8 cellular contexts compared by ENCODE assay signal in genomic region chr17:27630607-27631408, GRCh38. TPM values are rescaled to one million over a fixed set of nuclear protein-coding genes. Genes with fewer than 3 reads are reported as not detected.
DNase-seq lines count a peak whose midpoint lies in the region; ATAC-seq and TF ChIP-seq lines count a peak whose summit lies in the region.

LGALS9 (plus strand) TSS chr17:27631188; CDS start chr17:27631266, 78 bp downstream.

- no peak within 1 kb of the TSS for H3K9ac ChIP-seq in parathyroid adenoma

- peaks cover 4 to 14% of the 10 kb centered on the region in 2 donors for H3K4me1 ChIP-seq in esophagus (ENCODE audit: control insufficient read depth in 2 of 2, insufficient read depth in 2 of 2, low read length in 1 of 2)
- H3K4me1 ChIP-seq in parathyroid adenoma = no peaks in the 10 kb centered on the region

- no peak within 1 kb of the TSS for H3K4me3 Mint-ChIP-seq in WTC11

- H3K27ac Mint-ChIP-seq in WTC11 = 0 out of 2 replicates have a peak within 1 kb of the TSS, but pooled peaks have one; percentile 60

- 0 out of 2 replicates have a peak, but pooled peaks cover 3% of the 10 kb centered on the region for H3K4me1 Mint-ChIP-seq in WTC11

- H3K27me3 ChIP-seq in esophagus (ENCODE audit: control insufficient read depth in 1 of 2, insufficient read depth in 2 of 2, low read length in 2 of 2) = no peaks in the 10 kb centered on the region
- H3K27me3 ChIP-seq in parathyroid adenoma (ENCODE audit: control insufficient read depth, insufficient read depth, low read length) = no peaks in the 10 kb centered on the region

- H3K4me3 ChIP-seq in esophagus (ENCODE audit: low read depth in 1 of 2, low read length in 2 of 2) (peak within 1 kb of the TSS; percentile 33 to 46), parathyroid adenoma (ENCODE audit: low read depth, low read length) (peak within 1 kb of the TSS; percentile 11)

- no peaks in the 10 kb centered on the region for H3K79me2 ChIP-seq in parathyroid adenoma

- peaks cover 7% of the 10 kb centered on the region for H3K36me3 Mint-ChIP-seq in WTC11

- H3K9me3 Mint-ChIP-seq in WTC11 = no peaks in the 10 kb centered on the region

- POLR2A ChIA-PET in WTC11 (lab: Charles Lee) = no interaction called here

- 36 to 39% methylated on average over 10 of the region's 10 CpGs for WGBS in esophagus, 2 donors

- TF ChIP-seq CTCF in WTC11 (IDR thresholded peaks at IDR 0.05) (no peak), parathyroid adenoma (IDR thresholded peaks at IDR 0.05) (no peak)

- H2AFZ ChIP-seq in parathyroid adenoma = no peak within 1 kb of the TSS

- H3K9me3 ChIP-seq in esophagus (ENCODE audit: control insufficient read depth in 2 of 2, insufficient read depth in 1 of 2, low read depth in 1 of 2, low read length in 1 of 2) (no peaks in the 10 kb centered on the region), parathyroid adenoma (ENCODE audit: control insufficient read depth, low read length) (no peaks in the 10 kb centered on the region)

- peak within 1 kb of the TSS; percentile 6 for H3K4me2 ChIP-seq in parathyroid adenoma (ENCODE audit: low read length)

- H3K27ac ChIP-seq in esophagus (ENCODE audit: low read depth in 2 of 2, low read length in 1 of 2) (peak within 1 kb of the TSS; percentile 92), parathyroid adenoma (peak within 1 kb of the TSS; percentile 29)

- no peaks in the 10 kb centered on the region for H3K27me3 Mint-ChIP-seq in WTC11 (ENCODE audit: low read depth)

- CTCF ChIA-PET in WTC11 (lab: Charles Lee) = interaction anchor here (0.6 to 2.3 kb wide), 4 partner anchors 32 to 652 kb away, joined by 3 to 6 read pairs (median 5); no protein-coding TSS in a partner anchor

- DNase-seq in A172 (ENCODE audit: low spot score) = peak; percentile 11
- DNase-seq in WTC11 (ENCODE audit: low spot score) = no peak
- no peak for DNase-seq in NCI-H1436 (lab: John Stamatoyannopoulos, UW)
- DNase-seq in NCI-H1048 (lab: John Stamatoyannopoulos, UW) = no peak

- H3K36me3 ChIP-seq in esophagus (ENCODE audit: control insufficient read depth in 2 of 2, insufficient read depth in 2 of 2, low read length in 1 of 2) (peaks cover 1 to 7% of the 10 kb centered on the region in 2 donors), parathyroid adenoma (ENCODE audit: control insufficient read depth, insufficient read depth, low read length) (no peaks in the 10 kb centered on the region)

- ATAC-seq in GM18907 (IDR thresholded peaks at IDR 0.05; ENCODE audit: unreplicated experiment) (peak; percentile 66), HG03354 (IDR thresholded peaks at IDR 0.05; ENCODE audit: poor library complexity, severe bottlenecking, unreplicated experiment) (peak; percentile 59), WTC11 (0 out of 2 replicates have a peak, but pooled peaks have one; percentile 34)

TF ChIP-seq in WTC11, 78 proteins besides CTCF, POLR2A, EP300 and RAD21:
- TF ChIP-seq HMGA2 (CRISPR knock-in tag; IDR thresholded peaks at IDR 0.05) = no peak
- no peak for TF ChIP-seq E2F1 (CRISPR knock-in tag; IDR thresholded peaks at IDR 0.05)
- TF ChIP-seq, protein P1, sequence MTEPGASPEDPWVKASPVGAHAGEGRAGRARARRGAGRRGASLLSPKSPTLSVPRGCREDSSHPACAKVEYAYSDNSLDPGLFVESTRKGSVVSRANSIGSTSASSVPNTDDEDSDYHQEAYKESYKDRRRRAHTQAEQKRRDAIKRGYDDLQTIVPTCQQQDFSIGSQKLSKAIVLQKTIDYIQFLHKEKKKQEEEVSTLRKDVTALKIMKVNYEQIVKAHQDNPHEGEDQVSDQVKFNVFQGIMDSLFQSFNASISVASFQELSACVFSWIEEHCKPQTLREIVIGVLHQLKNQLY (CRISPR knock-in tag; IDR thresholded peaks at IDR 0.05) = no peak
- no peak for TF ChIP-seq AR (CRISPR knock-in tag; IDR thresholded peaks at IDR 0.05)
- TF ChIP-seq MXD4 (CRISPR knock-in tag; IDR thresholded peaks at IDR 0.05; ENCODE audit: borderline replicate concordance) = no peak

RNA-seq across cellular contexts. Expression of gene LGALS9, which starts in this region (rescaled TPM):
- total RNA-seq in A172 (2014; rRNA removed; shearing (Covaris generic)) = 0.91 and 1.4 TPM in 2 replicates
- 3.3 to 5.7 TPM (median 3.7 TPM) in 3 replicates for total RNA-seq in WTC11 (2021)
- polyA plus RNA-seq in esophagus = 10 to 100 TPM; 25.5 to 29.5 TPM
